ENCODE assay signal across 1 cellular context in genomic region chr3:6644070-6644929, GRCh38.
TF ChIP-seq lines count a peak whose summit lies in the region.

No MANE protein-coding gene starts in this region.

TF ChIP-seq in GM23338, 12 proteins besides CTCF, POLR2A, EP300 and RAD21 (continued from another document):
- TF ChIP-seq, protein P1, sequence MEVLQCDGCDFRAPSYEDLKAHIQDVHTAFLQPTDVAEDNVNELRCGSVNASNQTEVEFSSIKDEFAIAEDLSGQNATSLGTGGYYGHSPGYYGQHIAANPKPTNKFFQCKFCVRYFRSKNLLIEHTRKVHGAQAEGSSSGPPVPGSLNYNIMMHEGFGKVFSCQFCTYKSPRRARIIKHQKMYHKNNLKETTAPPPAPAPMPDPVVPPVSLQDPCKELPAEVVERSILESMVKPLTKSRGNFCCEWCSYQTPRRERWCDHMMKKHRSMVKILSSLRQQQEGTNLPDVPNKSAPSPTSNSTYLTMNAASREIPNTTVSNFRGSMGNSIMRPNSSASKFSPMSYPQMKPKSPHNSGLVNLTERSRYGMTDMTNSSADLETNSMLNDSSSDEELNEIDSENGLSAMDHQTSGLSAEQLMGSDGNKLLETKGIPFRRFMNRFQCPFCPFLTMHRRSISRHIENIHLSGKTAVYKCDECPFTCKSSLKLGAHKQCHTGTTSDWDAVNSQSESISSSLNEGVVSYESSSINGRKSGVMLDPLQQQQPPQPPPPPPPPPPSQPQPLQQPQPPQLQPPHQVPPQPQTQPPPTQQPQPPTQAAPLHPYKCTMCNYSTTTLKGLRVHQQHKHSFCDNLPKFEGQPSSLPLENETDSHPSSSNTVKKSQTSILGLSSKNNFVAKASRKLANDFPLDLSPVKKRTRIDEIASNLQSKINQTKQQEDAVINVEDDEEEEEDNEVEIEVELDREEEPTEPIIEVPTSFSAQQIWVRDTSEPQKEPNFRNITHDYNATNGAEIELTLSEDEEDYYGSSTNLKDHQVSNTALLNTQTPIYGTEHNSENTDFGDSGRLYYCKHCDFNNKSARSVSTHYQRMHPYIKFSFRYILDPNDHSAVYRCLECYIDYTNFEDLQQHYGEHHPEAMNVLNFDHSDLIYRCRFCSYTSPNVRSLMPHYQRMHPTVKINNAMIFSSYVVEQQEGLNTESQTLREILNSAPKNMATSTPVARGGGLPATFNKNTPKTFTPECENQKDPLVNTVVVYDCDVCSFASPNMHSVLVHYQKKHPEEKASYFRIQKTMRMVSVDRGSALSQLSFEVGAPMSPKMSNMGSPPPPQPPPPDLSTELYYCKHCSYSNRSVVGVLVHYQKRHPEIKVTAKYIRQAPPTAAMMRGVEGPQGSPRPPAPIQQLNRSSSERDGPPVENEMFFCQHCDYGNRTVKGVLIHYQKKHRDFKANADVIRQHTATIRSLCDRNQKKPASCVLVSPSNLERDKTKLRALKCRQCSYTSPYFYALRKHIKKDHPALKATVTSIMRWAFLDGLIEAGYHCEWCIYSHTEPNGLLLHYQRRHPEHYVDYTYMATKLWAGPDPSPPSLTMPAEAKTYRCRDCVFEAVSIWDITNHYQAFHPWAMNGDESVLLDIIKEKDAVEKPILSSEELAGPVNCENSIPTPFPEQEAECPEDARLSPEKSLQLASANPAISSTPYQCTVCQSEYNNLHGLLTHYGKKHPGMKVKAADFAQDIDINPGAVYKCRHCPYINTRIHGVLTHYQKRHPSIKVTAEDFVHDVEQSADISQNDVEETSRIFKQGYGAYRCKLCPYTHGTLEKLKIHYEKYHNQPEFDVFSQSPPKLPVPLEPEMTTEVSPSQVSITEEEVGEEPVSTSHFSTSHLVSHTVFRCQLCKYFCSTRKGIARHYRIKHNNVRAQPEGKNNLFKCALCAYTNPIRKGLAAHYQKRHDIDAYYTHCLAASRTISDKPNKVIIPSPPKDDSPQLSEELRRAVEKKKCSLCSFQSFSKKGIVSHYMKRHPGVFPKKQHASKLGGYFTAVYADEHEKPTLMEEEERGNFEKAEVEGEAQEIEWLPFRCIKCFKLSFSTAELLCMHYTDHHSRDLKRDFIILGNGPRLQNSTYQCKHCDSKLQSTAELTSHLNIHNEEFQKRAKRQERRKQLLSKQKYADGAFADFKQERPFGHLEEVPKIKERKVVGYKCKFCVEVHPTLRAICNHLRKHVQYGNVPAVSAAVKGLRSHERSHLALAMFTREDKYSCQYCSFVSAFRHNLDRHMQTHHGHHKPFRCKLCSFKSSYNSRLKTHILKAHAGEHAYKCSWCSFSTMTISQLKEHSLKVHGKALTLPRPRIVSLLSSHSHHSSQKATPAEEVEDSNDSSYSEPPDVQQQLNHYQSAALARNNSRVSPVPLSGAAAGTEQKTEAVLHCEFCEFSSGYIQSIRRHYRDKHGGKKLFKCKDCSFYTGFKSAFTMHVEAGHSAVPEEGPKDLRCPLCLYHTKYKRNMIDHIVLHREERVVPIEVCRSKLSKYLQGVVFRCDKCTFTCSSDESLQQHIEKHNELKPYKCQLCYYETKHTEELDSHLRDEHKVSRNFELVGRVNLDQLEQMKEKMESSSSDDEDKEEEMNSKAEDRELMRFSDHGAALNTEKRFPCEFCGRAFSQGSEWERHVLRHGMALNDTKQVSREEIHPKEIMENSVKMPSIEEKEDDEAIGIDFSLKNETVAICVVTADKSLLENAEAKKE (CRISPR knock-in tag; IDR thresholded peaks at IDR 0.05): no peak
- no peak for TF ChIP-seq ZNF114 (CRISPR knock-in tag; IDR thresholded peaks at IDR 0.05)
